Comparison of ENCODE assay signal across 27 cellular contexts in the genomic region with DNA sequence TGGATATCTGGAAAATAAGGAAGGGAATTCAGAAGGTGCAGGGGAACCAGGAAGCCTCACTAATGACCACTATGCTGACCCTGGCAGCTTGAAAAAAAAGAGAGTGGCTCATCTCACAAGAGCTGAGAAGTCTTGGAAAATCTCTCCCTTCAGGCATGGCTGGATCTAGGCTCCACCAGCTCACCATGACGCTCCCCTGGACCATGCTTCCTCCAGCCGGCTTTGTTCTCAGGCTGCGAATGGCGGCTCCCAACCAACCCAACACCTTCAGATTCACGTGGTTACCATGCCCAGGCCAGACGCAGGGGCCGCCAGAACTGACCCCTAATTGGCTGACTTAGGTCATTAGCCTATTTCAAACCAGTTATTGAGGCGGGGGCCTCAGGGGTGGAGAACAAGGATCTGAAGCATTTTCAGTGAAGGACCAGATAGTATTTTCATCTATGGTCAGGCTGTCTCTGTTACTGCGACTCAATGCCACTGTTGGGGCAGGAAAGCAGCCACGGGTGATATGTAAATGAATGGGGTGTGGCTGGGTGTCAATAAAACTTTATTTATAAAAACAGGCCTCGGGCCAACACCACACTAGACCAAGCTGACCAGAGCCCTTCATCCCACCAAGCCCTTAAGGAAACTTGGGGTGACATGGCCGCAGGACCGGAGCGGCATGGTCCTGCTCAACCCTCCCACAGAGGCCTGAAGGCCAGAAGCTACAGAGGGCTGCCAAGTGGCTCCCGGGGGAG.
"Had no signal": no experiment of that assay in that cellular context is flagged by ENCODE, and none has a peak within 500 bp of the region (broad histone marks: within the 10 kb centered on the region; RNA-seq: fewer than 3 reads in every experiment).

No MANE protein-coding gene starts in this region.

- H3K9me3 ChIP-seq: mucosa of descending colon, ovary, right atrium auricular region, sigmoid colon, transverse colon, vagina had no signal

- H3K27ac Mint-ChIP-seq: mesothelial cell of epicardium; naive thymus-derived CD4-positive, alpha-beta T cell; natural killer cell treated with Interleukin-12 subunit alpha and Interleukin-12 subunit beta and Interleukin-15 and Interleukin-18, amount 100 ng/mL, for 72 hours; progenitor cell of endocrine pancreas; stimulated activated memory B cell treated with anti-CD40 and anti-IgM and Interleukin-4, amounts not matched to agents 10 μg/mL and 1 μg/mL and 100 μg/mL, for 72 hours; stimulated activated naive CD8-positive, alpha-beta T cell treated with anti-CD3 and anti-CD28 coated beads, Interleukin-15, amount 100 ng/mL, for 72 hours had no signal

- H2AFZ ChIP-seq: hepatocyte had no signal

- H3K4me1 ChIP-seq: right atrium auricular region, sigmoid colon, upper lobe of left lung, vagina had no signal

- DNase-seq: islet precursor cell; kidney glomerular epithelial cell; left cardiac atrium; mesendoderm; naive thymus-derived CD4-positive, alpha-beta T cell; ovary; sigmoid colon; small intestine; stimulated activated CD4-positive, alpha-beta T cell treated with anti-CD3 and anti-CD28 coated beads, Interleukin-1b, Interleukin-23, amount 100 ng/mL, for 48 hours; stimulated activated CD4-positive, alpha-beta T cell treated with anti-CD3 and anti-CD28 coated beads, Interleukin-2, amount 100 ng/mL, for 48 hours; stimulated activated CD4-positive, alpha-beta T cell treated with anti-CD3 and anti-CD28 coated beads, Interleukin-4, amount 100 ng/mL, for 4 hours; stimulated activated CD8-positive, alpha-beta memory T cell treated with anti-CD3 and anti-CD28 coated beads, Interleukin-4, amount 100 ng/mL, for 48 hours; stimulated activated naive CD4-positive, alpha-beta T cell treated with Interleukin-2 at 50 U/mL for 16 hours; stimulated activated naive CD8-positive, alpha-beta T cell treated with anti-CD3 and anti-CD28 coated beads, Interleukin-15, amount 100 ng/mL, for 72 hours; substantia nigra; transverse colon; upper lobe of left lung had no signal

- H3K4me2 ChIP-seq: hepatocyte had no signal

- H3K4me3 Mint-ChIP-seq: mesothelial cell of epicardium; naive thymus-derived CD4-positive, alpha-beta T cell; natural killer cell treated with Interleukin-12 subunit alpha and Interleukin-12 subunit beta and Interleukin-15 and Interleukin-18, amount 100 ng/mL, for 72 hours; stimulated activated memory B cell treated with anti-CD40 and anti-IgM and Interleukin-4, amounts not matched to agents 10 μg/mL and 1 μg/mL and 100 μg/mL, for 72 hours; stimulated activated naive CD8-positive, alpha-beta T cell treated with anti-CD3 and anti-CD28 coated beads, Interleukin-15, amount 100 ng/mL, for 72 hours had no signal

- FAIRE-seq: small intestine had no signal

- H3K9me3 Mint-ChIP-seq: natural killer cell treated with Interleukin-12 subunit alpha and Interleukin-12 subunit beta and Interleukin-15 and Interleukin-18, amount 100 ng/mL, for 72 hours; stimulated activated naive CD8-positive, alpha-beta T cell treated with anti-CD3 and anti-CD28 coated beads, Interleukin-15, amount 100 ng/mL, for 72 hours had no signal

- ATAC-seq: left cardiac atrium; left lobe of liver; mucosa of descending colon; naive thymus-derived CD4-positive, alpha-beta T cell; stimulated activated memory B cell treated with anti-CD40 and anti-IgM and Interleukin-4, amounts not matched to agents 10 μg/mL and 1 μg/mL and 100 μg/mL, for 72 hours had no signal

- H3K4me1 Mint-ChIP-seq: mesothelial cell of epicardium; stimulated activated memory B cell treated with anti-CD40 and anti-IgM and Interleukin-4, amounts not matched to agents 10 μg/mL and 1 μg/mL and 100 μg/mL, for 72 hours had no signal

- H3K27me3 Mint-ChIP-seq: naive thymus-derived CD4-positive, alpha-beta T cell; progenitor cell of endocrine pancreas; stimulated activated naive CD8-positive, alpha-beta T cell treated with anti-CD3 and anti-CD28 coated beads, Interleukin-15, amount 100 ng/mL, for 72 hours had no signal

- H3K36me3 ChIP-seq: ovary, right atrium auricular region, sigmoid colon, transverse colon, upper lobe of left lung, vagina had no signal

- H3K36me3 Mint-ChIP-seq: mesothelial cell of epicardium; naive thymus-derived CD4-positive, alpha-beta T cell; natural killer cell treated with Interleukin-12 subunit alpha and Interleukin-12 subunit beta and Interleukin-15 and Interleukin-18, amount 100 ng/mL, for 72 hours; stimulated activated memory B cell treated with anti-CD40 and anti-IgM and Interleukin-4, amounts not matched to agents 10 μg/mL and 1 μg/mL and 100 μg/mL, for 72 hours had no signal

- H3K4me3 ChIP-seq: hepatocyte, lung, mucosa of descending colon, ovary, right atrium auricular region, sigmoid colon, transverse colon, upper lobe of left lung, vagina had no signal

- H3K79me2 ChIP-seq: hepatocyte had no signal

- H3K27me3 ChIP-seq: hepatocyte, ovary, right atrium auricular region, upper lobe of left lung, vagina had no signal

- H3K27ac ChIP-seq: hepatocyte, ovary, right atrium auricular region, sigmoid colon, transverse colon, upper lobe of left lung, vagina had no signal
